In genomic region chr4:24794111-24794860, GRCh38 we compare ENCODE assay signal across 8 cellular contexts. TPM values are rescaled to one million over a fixed set of nuclear protein-coding genes. Genes with fewer than 3 reads are reported as not detected.
A peak's percentile ranks its signal among the peaks of the same experiment; 100 is the strongest.
DNase-seq lines count a peak whose midpoint lies in the region; ATAC-seq and TF ChIP-seq lines count a peak whose summit lies in the region.
"Had no signal": no experiment of that assay in that cellular context is flagged by ENCODE, and none has a peak within 500 bp of the region (broad histone marks: within the 10 kb centered on the region; RNA-seq: fewer than 3 reads in every experiment).

No MANE protein-coding gene starts in this region.

- POLR2A ChIA-PET in A673 (lab: Charles Lee; ENCODE audit: low non-redundant PET), result no interaction called here

- DNase-seq in HFFc6, result peak; percentile 75
- peak; percentile 88 for DNase-seq in coronary artery (ENCODE audit: low spot score)
- DNase-seq in mesothelial cell of epicardium (ENCODE audit: low spot score in 2 of 2, unreplicated experiment in 2 of 2), result no peak
- DNase-seq in upper lobe of left lung, result no peak
- DNase-seq in NCI-H128 (lab: John Stamatoyannopoulos, UW; ENCODE audit: unreplicated experiment), result no peak
- no peak for DNase-seq in A673 (ENCODE audit: low spot score)
- DNase-seq: NCI-H2029 had no signal

- BruUV-seq in A673 (replicated peaks; lab: Mats Ljungman, UMichigan), result no TSS peak

- H3K36me3 Mint-ChIP-seq in HFFc6 (ENCODE audit: low read depth) (no peaks in the 10 kb centered on the region), mesothelial cell of epicardium (no peaks in the 10 kb centered on the region)

- H3K9me3 ChIP-seq in upper lobe of left lung, result no peaks in the 10 kb centered on the region
- H3K9me3 ChIP-seq in A673 (ENCODE audit: low read depth, low read length, poor library complexity, severe bottlenecking), result no peaks in the 10 kb centered on the region

- H3K9me3 Mint-ChIP-seq in HFFc6 (no peaks in the 10 kb centered on the region), mesothelial cell of epicardium (no peaks in the 10 kb centered on the region)

- intact Hi-C loops in A673 (cut with micrococcal nuclease; ENCODE audit: unreplicated experiment), result no loop called here

- H3K27me3 ChIP-seq in upper lobe of left lung (peaks cover 0 to 4% (median under 1%) of the 10 kb centered on the region in 4 donors), A673 (replicated peaks; ENCODE audit: insufficient read depth, low read depth, low read length, poor library complexity) (peaks cover 27% of the 10 kb centered on the region)

- TF ChIP-seq CTCF in HFFc6 (IDR thresholded peaks at IDR 0.05), result no peak
- TF ChIP-seq CTCF in coronary artery (IDR thresholded peaks at IDR 0.05), result no peak
- no peak for TF ChIP-seq CTCF in mesothelial cell of epicardium (IDR thresholded peaks at IDR 0.05; ENCODE audit: unreplicated experiment)
- no peak for TF ChIP-seq CTCF in upper lobe of left lung (IDR thresholded peaks at IDR 0.05)
- no peak for TF ChIP-seq CTCF in A673 (conservative IDR thresholded peaks at IDR 0.05; ENCODE audit: low read depth, low read length)

- WGBS in upper lobe of left lung, 2 donors, result 70 to 73% methylated on average over 16 of the region's 16 CpGs

- H3K27ac Mint-ChIP-seq in HFFc6, result peak overlapping the region; percentile 86
- peak overlapping the region; percentile 66 for H3K27ac Mint-ChIP-seq in mesothelial cell of epicardium

- ATAC-seq in upper lobe of left lung (ENCODE audit: low FRiP score in 2 of 2), result peak in 1 of 2 donors; percentile 37
- no peak for ATAC-seq in HG02870 (IDR thresholded peaks at IDR 0.05; ENCODE audit: unreplicated experiment)

- TF ChIP-seq POLR2A in upper lobe of left lung (IDR thresholded peaks at IDR 0.05), result no peak

- H3K27ac ChIP-seq in coronary artery, result peak overlapping the region; percentile 88 to 94
- H3K27ac ChIP-seq in upper lobe of left lung, result peak overlapping the region; percentile 63 to 89 (median 84)
- no peak overlapping the region for H3K27ac ChIP-seq in A673 (ENCODE audit: low read depth, low read length, poor library complexity, severe bottlenecking)

- peak in 2 of 4 donors; percentile 11 to 56 for TF ChIP-seq EP300 in upper lobe of left lung (IDR thresholded peaks at IDR 0.05)

- H3K27me3 Mint-ChIP-seq in HFFc6 (ENCODE audit: insufficient read depth) (peaks cover 5% of the 10 kb centered on the region), mesothelial cell of epicardium (ENCODE audit: low read depth) (peaks cover 34% of the 10 kb centered on the region)

- H3K4me1 ChIP-seq in upper lobe of left lung, result peaks cover 8 to 25% (median 15%) of the 10 kb centered on the region in 4 donors
- H3K4me1 ChIP-seq in A673 (ENCODE audit: insufficient read depth, low read length, poor library complexity, severe bottlenecking), result no peaks in the 10 kb centered on the region

- H3K4me1 Mint-ChIP-seq in HFFc6 (ENCODE audit: low read depth) (peaks cover 28% of the 10 kb centered on the region), mesothelial cell of epicardium (peaks cover 15% of the 10 kb centered on the region)

- H3K4me3 Mint-ChIP-seq in HFFc6 (peak overlapping the region; percentile 88), mesothelial cell of epicardium (peak overlapping the region; percentile 28)

- CTCF ChIA-PET in A673 (lab: Charles Lee), result interaction anchor here (0.6 to 1.1 kb wide), 2 partner anchors 26 to 58 kb away, joined by 3 to 4 read pairs; no protein-coding TSS in a partner anchor

- H3K4me3 ChIP-seq in coronary artery (peak overlapping the region; percentile 69), upper lobe of left lung (peak overlapping the region in 1 of 4 donors; percentile 2), A673 (ENCODE audit: low read depth, low read length, poor library complexity, severe bottlenecking) (no peak overlapping the region)

- no peaks in the 10 kb centered on the region for H3K36me3 ChIP-seq in upper lobe of left lung
- no peaks in the 10 kb centered on the region for H3K36me3 ChIP-seq in A673 (ENCODE audit: insufficient read depth, low read length, poor library complexity, severe bottlenecking)

RNA-seq across cellular contexts. Expression of gene SOD3, which starts 1.1 kb away (rescaled TPM):
- total RNA-seq in HFFc6 (2021; fragmentation: NEBNext Ultra II Directional; extraction: Animal tissue kit (Norgen Biotek cat#: 25700)), result 10 to 100 TPM; 13.9 to 18.5 (median 16.9) TPM
- total RNA-seq in mesothelial cell of epicardium (5.7 to 6.5 TPM (median 5.8 TPM) in 3 replicates), upper lobe of left lung (100 to 1,000 TPM; 109 to 484 (median 200) TPM), A673 (2021) (not detected in 2 replicates)

Comparison
In these comparisons a context has a peak if more than half of its experiments do, and no peak if none do; other contexts are left out.
1. DNase-seq: peak in HFFc6 (single experiment) and coronary artery (single experiment); none in mesothelial cell of epicardium (0 of 2), upper lobe of left lung (0 of 2), NCI-H128 (single experiment) and A673 (single experiment).
2. RNA of gene SOD3, which starts 1.1 kb away (total RNA-seq): 109 to 484 TPM in upper lobe of left lung; 13.9 to 18.5 TPM in HFFc6, 5.7 to 6.5 TPM in mesothelial cell of epicardium and not detected in A673; every median in the first group is over 4 times any median in the second.